In genomic region chr1:10992004-10992403, GRCh38 we compare ENCODE assay signal across 7 cellular contexts. TPM values are rescaled to one million over a fixed set of nuclear protein-coding genes. Genes with fewer than 3 reads are reported as not detected.
"Had no signal": no experiment of that assay in that cellular context is flagged by ENCODE, and none has a peak within 500 bp of the region (broad histone marks: within the 10 kb centered on the region; RNA-seq: fewer than 3 reads in every experiment).

No MANE protein-coding gene starts in this region.

RNA-seq across cellular contexts. Expression of gene MASP2, which starts 55.0 kb away (rescaled TPM):
- total RNA-seq: activated B cell treated with CpG ODN at 0.5 μM for 24 hours; activated CD4-positive, alpha-beta memory T cell treated with anti-CD3 and anti-CD28 coated beads for 36 hours; activated CD4-positive, alpha-beta memory T cell treated with anti-CD3 and anti-CD28 coated beads, Interleukin-2, amount 10 ng/mL, durations not matched to agents 7 days and 5 days; activated CD4-positive, alpha-beta T cell treated with anti-CD3 and anti-CD28 coated beads for 36 hours; activated CD4-positive, alpha-beta T cell treated with anti-CD3 and anti-CD28 coated beads, Interleukin-2, amount 10 ng/mL, durations not matched to agents 7 days and 5 days; activated CD8-positive, alpha-beta memory T cell treated with anti-CD3 and anti-CD28 coated beads, Interleukin-2, amount 10 ng/mL, durations not matched to agents 7 days and 5 days; activated CD8-positive, alpha-beta T cell treated with anti-CD3 and anti-CD28 coated beads for 36 hours had no signal
